ENCODE assay signal across 1 cellular context in genomic region chr19:34772697-34773554, GRCh38.
A peak's percentile ranks its signal among the peaks of the same experiment; 100 is the strongest.
TF ChIP-seq lines count a peak whose summit lies in the region.

Gene ZNF599, minus strand, starts transcription at chr19:34773215. Its CDS starts 374 bp downstream, at chr19:34772841.

TF ChIP-seq in HepG2, 621 proteins besides CTCF, POLR2A, EP300 and RAD21 (continued from another document and continues in another):
- TF ChIP-seq ZNF687 (CRISPR knock-in tag; IDR thresholded peaks at IDR 0.05) (peak; percentile 92), KLF12 (CRISPR knock-in tag; IDR thresholded peaks at IDR 0.05; ENCODE audit: borderline replicate concordance) (0 out of 2 replicates have a peak, but pooled peaks have one; percentile 88), REST (IDR thresholded peaks at IDR 0.05; ENCODE audit: borderline replicate concordance in 1 of 2, low read depth in 1 of 2, low read length in 2 of 2) (no peak), NFRKB (IDR thresholded peaks at IDR 0.05) (no peak), ZFYVE20 (CRISPR knock-in tag; IDR thresholded peaks at IDR 0.05; ENCODE audit: borderline replicate concordance, low read depth) (no peak), FOXP1 (IDR thresholded peaks at IDR 0.05) (no peak), FOXP1 (CRISPR knock-in tag; IDR thresholded peaks at IDR 0.05) (no peak), MIER3 (CRISPR knock-in tag; IDR thresholded peaks at IDR 0.05; ENCODE audit: borderline replicate concordance) (peak; percentile 66; the same call in 1 of the 2 replicates), ZNF567 (CRISPR knock-in tag; IDR thresholded peaks at IDR 0.05; ENCODE audit: borderline replicate concordance) (no peak), STAT5B (CRISPR knock-in tag; IDR thresholded peaks at IDR 0.05) (no peak), RXRA (CRISPR knock-in tag; IDR thresholded peaks at IDR 0.05) (no peak), PAX8 (CRISPR knock-in tag; IDR thresholded peaks at IDR 0.05; ENCODE audit: borderline replicate concordance) (no peak), FOXO4 (CRISPR knock-in tag; conservative IDR thresholded peaks at IDR 0.05) (no peak), LBX2 (CRISPR knock-in tag; IDR thresholded peaks at IDR 0.05; ENCODE audit: borderline replicate concordance) (no peak), ZNF609 (CRISPR knock-in tag; IDR thresholded peaks at IDR 0.05; ENCODE audit: borderline replicate concordance) (peak; percentile 22; the same call in 1 of the 2 replicates), HMGA1 (CRISPR knock-in tag; conservative IDR thresholded peaks at IDR 0.05) (no peak), ZNF792 (CRISPR knock-in tag; IDR thresholded peaks at IDR 0.05) (no peak), ZNF430 (CRISPR knock-in tag; IDR thresholded peaks at IDR 0.05) (peak; percentile 53; the same call in 1 of the 2 replicates), ZFP82 (CRISPR knock-in tag; IDR thresholded peaks at IDR 0.05; ENCODE audit: borderline replicate concordance) (no peak), ZFP36L2 (CRISPR knock-in tag; IDR thresholded peaks at IDR 0.05) (no peak), ZSCAN31 (CRISPR knock-in tag; IDR thresholded peaks at IDR 0.05; ENCODE audit: low read depth) (0 out of 2 replicates have a peak, but pooled peaks have one; percentile 54), ZNF264 (CRISPR knock-in tag; IDR thresholded peaks at IDR 0.05) (no peak), ARID5B (CRISPR knock-in tag; IDR thresholded peaks at IDR 0.05) (no peak), SMC3 (IDR thresholded peaks at IDR 0.05; ENCODE audit: low read length) (no peak), NFIB (CRISPR knock-in tag; IDR thresholded peaks at IDR 0.05; ENCODE audit: borderline replicate concordance) (no peak), ZNF451 (CRISPR knock-in tag; IDR thresholded peaks at IDR 0.05) (no peak), ARID2 (CRISPR knock-in tag; IDR thresholded peaks at IDR 0.05; ENCODE audit: borderline replicate concordance) (no peak), ZNF780A (CRISPR knock-in tag; IDR thresholded peaks at IDR 0.05) (no peak), ZBTB8A (CRISPR knock-in tag; IDR thresholded peaks at IDR 0.05; ENCODE audit: borderline replicate concordance, low read depth) (no peak), KLF11 (CRISPR knock-in tag; IDR thresholded peaks at IDR 0.05) (0 out of 2 replicates have a peak, but pooled peaks have one; percentile 21), CAMTA2 (CRISPR knock-in tag; IDR thresholded peaks at IDR 0.05; ENCODE audit: borderline replicate concordance) (0 out of 2 replicates have a peak, but pooled peaks have one; percentile 83), ARHGAP35 (CRISPR knock-in tag; IDR thresholded peaks at IDR 0.05; ENCODE audit: borderline replicate concordance) (no peak), ZNF556 (CRISPR knock-in tag; IDR thresholded peaks at IDR 0.05; ENCODE audit: borderline replicate concordance) (0 out of 2 replicates have a peak, but pooled peaks have one; percentile 27), TGIF2 (CRISPR knock-in tag; IDR thresholded peaks at IDR 0.05) (peak; percentile 49; the same call in 1 of the 2 replicates), CBFB (CRISPR knock-in tag; IDR thresholded peaks at IDR 0.05) (peak; percentile 64; the same call in 1 of the 2 replicates), ZNF563 (CRISPR knock-in tag; IDR thresholded peaks at IDR 0.05) (no peak), ZNF777 (CRISPR knock-in tag; IDR thresholded peaks at IDR 0.05) (peak; percentile 95), ZNF747 (CRISPR knock-in tag; IDR thresholded peaks at IDR 0.05; ENCODE audit: borderline replicate concordance) (0 out of 2 replicates have a peak, but pooled peaks have one; percentile 24), MAX (IDR thresholded peaks at IDR 0.05) (peak; percentile 75; the same call in 1 of the 2 replicates), NRL (CRISPR knock-in tag; IDR thresholded peaks at IDR 0.05; ENCODE audit: borderline replicate concordance) (no peak; the same call in 1 of the 2 replicates), ZNF230 (CRISPR knock-in tag; IDR thresholded peaks at IDR 0.05) (no peak), ELF4 (CRISPR knock-in tag; IDR thresholded peaks at IDR 0.05; ENCODE audit: borderline replicate concordance) (no peak), ZKSCAN1 (IDR thresholded peaks at IDR 0.05; ENCODE audit: low read length) (no peak), ZBTB7A (CRISPR knock-in tag; IDR thresholded peaks at IDR 0.05) (no peak), ZNF20 (CRISPR knock-in tag; IDR thresholded peaks at IDR 0.05) (no peak), ZMAT5 (CRISPR knock-in tag; IDR thresholded peaks at IDR 0.05; ENCODE audit: borderline replicate concordance, low read depth) (no peak), NR0B2 (CRISPR knock-in tag; IDR thresholded peaks at IDR 0.05) (peak; percentile 70)
